ENCODE assay signal across 11 cellular contexts in the genomic region with DNA sequence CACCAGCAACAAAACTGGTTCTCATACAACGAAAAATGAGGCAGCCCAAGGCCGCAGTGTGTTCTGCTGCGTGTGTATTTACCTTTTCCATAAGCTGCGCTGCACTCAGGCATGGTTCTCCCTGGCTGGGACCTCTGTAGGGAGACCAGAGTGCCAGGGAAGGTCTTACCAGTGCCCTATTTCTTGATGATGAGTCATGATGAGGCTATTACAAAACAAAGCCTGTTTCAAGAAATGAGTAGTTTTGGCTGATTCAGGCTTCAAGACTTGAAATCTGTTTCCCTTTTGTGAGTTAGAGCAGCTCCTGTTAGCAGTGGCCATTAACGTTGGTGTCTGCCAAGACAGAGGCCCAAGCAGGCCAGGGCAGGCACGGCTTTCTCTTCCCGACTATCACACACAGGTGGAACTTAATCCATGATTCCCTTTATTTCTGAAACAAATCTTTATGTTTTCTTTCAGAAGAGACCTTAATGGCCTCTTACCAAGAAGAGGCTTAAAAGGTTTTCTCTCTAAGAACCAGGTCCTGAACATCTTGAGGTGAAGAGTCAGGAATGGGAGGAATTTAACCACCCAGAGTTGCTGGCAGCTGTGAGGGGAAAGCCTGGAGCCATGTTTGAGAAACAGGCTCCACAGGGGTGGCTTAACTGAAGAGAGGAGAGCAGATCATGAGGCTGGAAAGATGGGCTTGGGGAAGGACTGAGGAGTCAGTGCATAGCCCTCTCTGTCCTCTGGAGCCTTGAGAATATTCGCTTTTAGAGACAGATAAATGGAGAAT. TPM values are rescaled to one million over a fixed set of nuclear protein-coding genes. Genes with fewer than 3 reads are reported as not detected.
DNase-seq lines count a peak whose midpoint lies in the region; ATAC-seq and TF ChIP-seq lines count a peak whose summit lies in the region.
"Had no signal": no experiment of that assay in that cellular context is flagged by ENCODE, and none has a peak within 500 bp of the region (broad histone marks: within the 10 kb centered on the region; RNA-seq: fewer than 3 reads in every experiment).

No MANE protein-coding gene starts in this region.

- peaks cover 6% of the 10 kb centered on the region for H3K27me3 ChIP-seq in CD8-positive, alpha-beta memory T cell (ENCODE audit: insufficient read depth, low read length, poor library complexity, severe bottlenecking)

- POLR2A ChIA-PET in CD8-positive, alpha-beta memory T cell (lab: Charles Lee): no interaction called here

- H3K36me3 ChIP-seq in CD8-positive, alpha-beta memory T cell (ENCODE audit: insufficient read depth, low read length): no peaks in the 10 kb centered on the region

- H3K27ac Mint-ChIP-seq in Calu3 (ENCODE audit: unreplicated experiment): no peak overlapping the region
- no peak overlapping the region for H3K27ac Mint-ChIP-seq in CD8-positive, alpha-beta memory T cell
- H3K27ac Mint-ChIP-seq: activated naive CD8-positive, alpha-beta T cell treated with anti-CD3 and anti-CD28 coated beads, Interleukin-2, amount 10 ng/mL, durations not matched to agents 7 days and 5 days had no signal

- H3K36me3 Mint-ChIP-seq in Calu3 (ENCODE audit: insufficient read depth, unreplicated experiment): no peaks in the 10 kb centered on the region
- H3K36me3 Mint-ChIP-seq in CD8-positive, alpha-beta memory T cell: no peaks in the 10 kb centered on the region
- H3K36me3 Mint-ChIP-seq: activated naive CD8-positive, alpha-beta T cell treated with anti-CD3 and anti-CD28 coated beads, Interleukin-2, amount 10 ng/mL, durations not matched to agents 7 days and 5 days had no signal

- H3K4me1 ChIP-seq in CD8-positive, alpha-beta memory T cell (ENCODE audit: insufficient read depth, low read length): no peaks in the 10 kb centered on the region

- ATAC-seq in GM18519 (IDR thresholded peaks at IDR 0.05; ENCODE audit: low FRiP score, unreplicated experiment): no peak

- no peaks in the 10 kb centered on the region for H3K9me3 Mint-ChIP-seq in Calu3 (ENCODE audit: low read depth, unreplicated experiment)
- H3K9me3 Mint-ChIP-seq in CD8-positive, alpha-beta memory T cell: peaks cover 0 to 3% (median 0%) of the 10 kb centered on the region in 5 donors
- H3K9me3 Mint-ChIP-seq: activated naive CD8-positive, alpha-beta T cell treated with anti-CD3 and anti-CD28 coated beads, Interleukin-2, amount 10 ng/mL, durations not matched to agents 7 days and 5 days had no signal

- peaks cover 73% of the 10 kb centered on the region for H3K27me3 Mint-ChIP-seq in Calu3 (ENCODE audit: unreplicated experiment)
- H3K27me3 Mint-ChIP-seq in CD8-positive, alpha-beta memory T cell: peaks cover 29 to 65% of the 10 kb centered on the region in 2 donors

- CTCF ChIA-PET in Calu3 (lab: Charles Lee): no interaction called here
- CTCF ChIA-PET in CD8-positive, alpha-beta memory T cell (lab: Charles Lee): no interaction called here

- no peak overlapping the region for H3K4me3 ChIP-seq in cardiac fibroblast (replicated peaks in 1 of 2; ENCODE audit: low read depth in 2 of 2, low read length in 2 of 2)
- no peak overlapping the region for H3K4me3 ChIP-seq in CD8-positive, alpha-beta memory T cell (ENCODE audit: low read length)

- H3K4me3 Mint-ChIP-seq in Calu3 (ENCODE audit: low read depth, unreplicated experiment): no peak overlapping the region
- no peak overlapping the region for H3K4me3 Mint-ChIP-seq in CD8-positive, alpha-beta memory T cell
- H3K4me3 Mint-ChIP-seq: activated naive CD8-positive, alpha-beta T cell treated with anti-CD3 and anti-CD28 coated beads, Interleukin-2, amount 10 ng/mL, durations not matched to agents 7 days and 5 days had no signal

- BruUV-seq in Calu3 (replicated peaks; lab: Mats Ljungman, UMichigan): no TSS peak

- H3K4me1 Mint-ChIP-seq in Calu3 (ENCODE audit: low read depth, unreplicated experiment): peaks cover 18% of the 10 kb centered on the region
- peaks cover under 1 to 10% (median 2%) of the 10 kb centered on the region in 3 donors for H3K4me1 Mint-ChIP-seq in CD8-positive, alpha-beta memory T cell

- H3K9me3 ChIP-seq in CD8-positive, alpha-beta memory T cell (ENCODE audit: low read length): no peaks in the 10 kb centered on the region

- H3K27ac ChIP-seq in CD8-positive, alpha-beta memory T cell (ENCODE audit: low read depth, low read length): no peak overlapping the region

- no peak for TF ChIP-seq CTCF in cardiac fibroblast (IDR thresholded peaks at IDR 0.05; ENCODE audit: low read depth, low read length)
- TF ChIP-seq CTCF in Calu3 (IDR thresholded peaks at IDR 0.05; ENCODE audit: unreplicated experiment): no peak

- intact Hi-C loops in Calu3 (cut with micrococcal nuclease; ENCODE audit: unreplicated experiment): no loop called here

- peak; percentile 90 for DNase-seq in EH (ENCODE audit: low read depth)
- peak; percentile 46 for DNase-seq in NCI-H460 (ENCODE audit: extremely low read depth, low read depth)
- peak; percentile 84 to 85 for DNase-seq in cardiac fibroblast (ENCODE audit: low read depth in 2 of 2)
- peak; percentile 11 for DNase-seq in pons (ENCODE audit: low spot score)
- DNase-seq in Calu3: no peak
- DNase-seq in dermis blood vessel endothelial cell: no peak
- no peak for DNase-seq in CD8-positive, alpha-beta memory T cell
- DNase-seq: activated naive CD8-positive, alpha-beta T cell treated with anti-CD3 and anti-CD28 coated beads, Interleukin-2, amount 10 ng/mL, durations not matched to agents 7 days and 5 days; stimulated activated CD4-positive, alpha-beta T cell treated with anti-CD3 and anti-CD28 coated beads, Interleukin-4, amount 100 ng/mL, for 1 hour had no signal

RNA-seq across cellular contexts. Expression of a gene that starts 41.4 kb away (rescaled TPM):
- total RNA-seq in NCI-H460 (2014; rRNA removed; shearing (Covaris generic)): not detected in 2 replicates
- not detected in 2 replicates for polyA plus RNA-seq in NCI-H460 (2014; cell fraction: nucleus; rRNA removed)
- total RNA-seq in Calu3 (2022) (not detected in 2 replicates), dermis blood vessel endothelial cell (not detected in 2 replicates)
- total RNA-seq in CD8-positive, alpha-beta memory T cell: not detected
- not detected for polyA plus RNA-seq in CD8-positive, alpha-beta memory T cell
- total RNA-seq: activated naive CD8-positive, alpha-beta T cell treated with anti-CD3 and anti-CD28 coated beads, Interleukin-2, amount 10 ng/mL, durations not matched to agents 7 days and 5 days; T-helper 1 cell treated with Interleukin-12 subunit alpha and Interleukin-12 subunit beta and Interleukin-4 antibody, amounts not matched to agents 30 ng/mL and 1 ng/mL, for 36 hours had no signal

RNA-seq across cellular contexts. Expression of a gene that starts 42.2 kb away (rescaled TPM):
- not detected in 2 replicates for total RNA-seq in NCI-H460 (2014; rRNA removed; shearing (Covaris generic))
- not detected in 2 replicates for polyA plus RNA-seq in NCI-H460 (2014; cell fraction: nucleus; rRNA removed)
- total RNA-seq in Calu3 (2022) (not detected in 2 replicates), dermis blood vessel endothelial cell (not detected in 2 replicates)
- total RNA-seq in CD8-positive, alpha-beta memory T cell: not detected
- polyA plus RNA-seq in CD8-positive, alpha-beta memory T cell: not detected
- total RNA-seq: activated naive CD8-positive, alpha-beta T cell treated with anti-CD3 and anti-CD28 coated beads, Interleukin-2, amount 10 ng/mL, durations not matched to agents 7 days and 5 days; T-helper 1 cell treated with Interleukin-12 subunit alpha and Interleukin-12 subunit beta and Interleukin-4 antibody, amounts not matched to agents 30 ng/mL and 1 ng/mL, for 36 hours had no signal

RNA-seq across cellular contexts. Expression of a gene that starts 46.4 kb away (rescaled TPM):
- not detected in 2 replicates for total RNA-seq in NCI-H460 (2014; rRNA removed; shearing (Covaris generic))
- not detected in 2 replicates for polyA plus RNA-seq in NCI-H460 (2014; cell fraction: nucleus; rRNA removed)
- total RNA-seq in Calu3 (2022): not detected in 2 replicates
- total RNA-seq in dermis blood vessel endothelial cell: not detected in 2 replicates
- total RNA-seq in CD8-positive, alpha-beta memory T cell: not detected
- polyA plus RNA-seq in CD8-positive, alpha-beta memory T cell: not detected
- total RNA-seq: activated naive CD8-positive, alpha-beta T cell treated with anti-CD3 and anti-CD28 coated beads, Interleukin-2, amount 10 ng/mL, durations not matched to agents 7 days and 5 days; T-helper 1 cell treated with Interleukin-12 subunit alpha and Interleukin-12 subunit beta and Interleukin-4 antibody, amounts not matched to agents 30 ng/mL and 1 ng/mL, for 36 hours had no signal

Comparison
In these comparisons a context has a peak if more than half of its experiments do, and no peak if none do; other contexts are left out.
1. DNase-seq: peak in EH (single experiment), NCI-H460 (single experiment), cardiac fibroblast (2 of 2) and pons (single experiment); none in Calu3 (single experiment), dermis blood vessel endothelial cell (single experiment) and CD8-positive, alpha-beta memory T cell (0 of 5).